8 cellular contexts compared by ENCODE assay signal in the genomic region with DNA sequence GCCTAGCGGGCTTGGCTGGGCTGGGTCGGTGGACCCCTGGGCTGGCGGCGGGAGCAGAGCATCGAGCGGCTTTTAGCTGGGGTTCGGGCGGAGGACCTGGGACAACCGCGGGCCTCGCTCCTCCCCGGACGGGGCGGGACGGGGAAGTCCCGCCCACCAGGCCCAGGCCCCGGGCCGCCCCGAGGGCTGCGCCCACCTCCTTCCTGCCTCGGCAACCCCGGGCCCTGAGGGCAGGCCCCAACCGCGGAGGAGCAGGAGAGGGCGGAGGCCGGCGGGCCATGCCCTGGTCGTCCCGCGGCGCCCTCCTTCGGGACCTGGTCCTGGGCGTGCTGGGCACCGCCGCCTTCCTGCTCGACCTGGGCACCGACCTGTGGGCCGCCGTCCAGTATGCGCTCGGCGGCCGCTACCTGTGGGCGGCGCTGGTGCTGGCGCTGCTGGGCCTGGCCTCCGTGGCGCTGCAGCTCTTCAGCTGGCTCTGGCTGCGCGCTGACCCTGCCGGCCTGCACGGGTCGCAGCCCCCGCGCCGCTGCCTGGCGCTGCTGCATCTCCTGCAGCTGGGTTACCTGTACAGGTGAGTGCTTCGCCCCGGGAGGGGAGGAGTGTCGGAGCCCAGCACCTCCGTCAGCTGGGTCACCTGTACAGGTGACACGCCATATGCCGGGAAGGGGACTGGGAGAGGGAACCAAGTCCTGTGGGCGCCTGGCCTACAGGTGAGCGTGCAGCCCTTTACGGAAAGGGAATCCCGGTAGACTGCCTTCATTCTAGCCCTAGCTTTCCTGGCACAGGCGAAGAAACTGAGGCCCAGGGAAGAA. TPM values are rescaled to one million over a fixed set of nuclear protein-coding genes. Genes with fewer than 3 reads are reported as not detected.
DNase-seq lines count a peak whose midpoint lies in the region; ATAC-seq and TF ChIP-seq lines count a peak whose summit lies in the region.

A gene with protein sequence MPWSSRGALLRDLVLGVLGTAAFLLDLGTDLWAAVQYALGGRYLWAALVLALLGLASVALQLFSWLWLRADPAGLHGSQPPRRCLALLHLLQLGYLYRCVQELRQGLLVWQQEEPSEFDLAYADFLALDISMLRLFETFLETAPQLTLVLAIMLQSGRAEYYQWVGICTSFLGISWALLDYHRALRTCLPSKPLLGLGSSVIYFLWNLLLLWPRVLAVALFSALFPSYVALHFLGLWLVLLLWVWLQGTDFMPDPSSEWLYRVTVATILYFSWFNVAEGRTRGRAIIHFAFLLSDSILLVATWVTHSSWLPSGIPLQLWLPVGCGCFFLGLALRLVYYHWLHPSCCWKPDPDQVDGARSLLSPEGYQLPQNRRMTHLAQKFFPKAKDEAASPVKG (plus strand): TSS at position 182 of the 812 bp plus-strand sequence. CDS start 97 bp downstream, at position 279.

- peak within 1 kb of the TSS; percentile 78 for H3K4me3 Mint-ChIP-seq in activated CD4-positive, alpha-beta memory T cell treated with anti-CD3 and anti-CD28 coated beads for 36 hours

- H3K9me3 Mint-ChIP-seq in activated CD4-positive, alpha-beta memory T cell treated with anti-CD3 and anti-CD28 coated beads for 36 hours, result no peaks in the 10 kb centered on the region

- H3K27ac ChIP-seq in lower lobe of right lung, result peak within 1 kb of the TSS; percentile 94
- no peak within 1 kb of the TSS for H3K27ac ChIP-seq in WERI-Rb-1

- H3K4me1 Mint-ChIP-seq in activated CD4-positive, alpha-beta memory T cell treated with anti-CD3 and anti-CD28 coated beads for 36 hours (ENCODE audit: low read depth), result peaks cover 20% of the 10 kb centered on the region

- intact Hi-C loops in activated CD4-positive, alpha-beta memory T cell treated with anti-CD3 and anti-CD28 coated beads for 36 hours (cut with micrococcal nuclease), result loop anchor here (1.0 kb wide), 1 partner anchor 19 kb away; no protein-coding TSS in a partner anchor
- intact Hi-C loops in lower lobe of right lung (cut with DNase I), result no loop called here

- H3K4me1 ChIP-seq in lower lobe of right lung, result peaks cover 23% of the 10 kb centered on the region

- no peaks in the 10 kb centered on the region for H3K27me3 ChIP-seq in lower lobe of right lung (ENCODE audit: low read depth)
- no peaks in the 10 kb centered on the region for H3K27me3 ChIP-seq in WERI-Rb-1 (ENCODE audit: insufficient read depth, low read depth, severe bottlenecking)

- peak; percentile 66 to 79 for DNase-seq in NCI-H1930 (lab: John Stamatoyannopoulos, UW)
- peak; percentile 89 for DNase-seq in activated CD4-positive, alpha-beta memory T cell treated with anti-CD3 and anti-CD28 coated beads for 36 hours
- DNase-seq in ecto neural progenitor cell (ENCODE audit: low spot score), result peak; percentile 93
- DNase-seq in lower lobe of right lung, result peak; percentile 90
- DNase-seq in stimulated activated CD8-positive, alpha-beta memory T cell treated with anti-CD3 and anti-CD28 coated beads, Interleukin-12 subunit alpha, Interleukin-12 subunit beta, amount 100 ng/mL, for 1 hour (ENCODE audit: low read depth), result peak; percentile 69
- DNase-seq in WERI-Rb-1, result no peak

- no peaks in the 10 kb centered on the region for H3K36me3 Mint-ChIP-seq in activated CD4-positive, alpha-beta memory T cell treated with anti-CD3 and anti-CD28 coated beads for 36 hours

- no peaks in the 10 kb centered on the region for H3K9me3 ChIP-seq in lower lobe of right lung
- H3K9me3 ChIP-seq in WERI-Rb-1 (ENCODE audit: severe bottlenecking), result no peaks in the 10 kb centered on the region

- CTCF ChIA-PET in activated CD4-positive, alpha-beta memory T cell treated with anti-CD3 and anti-CD28 coated beads for 36 hours (lab: Charles Lee), result interaction anchor here (1.1 to 4.2 kb wide), 3 partner anchors 12 to 291 kb away, joined by 3 to 14 read pairs (median 4); no protein-coding TSS in a partner anchor

- ATAC-seq in HG02642 (IDR thresholded peaks at IDR 0.05; ENCODE audit: poor library complexity, unreplicated experiment) (peak; percentile 89), lower lobe of right lung (peak; percentile 97 to 98)

- TF ChIP-seq CTCF in GM12872 (IDR thresholded peaks at IDR 0.05; ENCODE audit: insufficient read depth, low read depth, low read length) (peak; percentile 59), lower lobe of right lung (IDR thresholded peaks at IDR 0.05) (peak; percentile 51), WERI-Rb-1 (IDR thresholded peaks at IDR 0.05; ENCODE audit: low read depth, low read length) (no peak)

- H3K4me3 ChIP-seq in lower lobe of right lung, result peak within 1 kb of the TSS; percentile 87
- H3K4me3 ChIP-seq in WERI-Rb-1 (ENCODE audit: low read depth, low read length), result no peak within 1 kb of the TSS

- H3K27me3 Mint-ChIP-seq in activated CD4-positive, alpha-beta memory T cell treated with anti-CD3 and anti-CD28 coated beads for 36 hours, result no peaks in the 10 kb centered on the region

- peaks cover 20% of the 10 kb centered on the region for H3K36me3 ChIP-seq in lower lobe of right lung
- H3K36me3 ChIP-seq in WERI-Rb-1, result no peaks in the 10 kb centered on the region

- H3K27ac Mint-ChIP-seq in activated CD4-positive, alpha-beta memory T cell treated with anti-CD3 and anti-CD28 coated beads for 36 hours, result peak within 1 kb of the TSS; percentile 82

- POLR2A ChIA-PET in activated CD4-positive, alpha-beta memory T cell treated with anti-CD3 and anti-CD28 coated beads for 36 hours (lab: Charles Lee), result interaction anchor here (0.6 to 0.8 kb wide), 4 partner anchors 15 to 622 kb away, joined by 3 to 4 read pairs (median 3); no protein-coding TSS in a partner anchor

RNA-seq across cellular contexts. Expression of the gene that starts here (rescaled TPM):
- 1 to 10 TPM; 7.1 to 8.9 TPM for total RNA-seq in activated CD4-positive, alpha-beta memory T cell treated with anti-CD3 and anti-CD28 coated beads for 36 hours
- total RNA-seq in lower lobe of right lung, result 12.8 TPM
